Comparison of ENCODE assay signal across 9 cellular contexts in the genomic region with DNA sequence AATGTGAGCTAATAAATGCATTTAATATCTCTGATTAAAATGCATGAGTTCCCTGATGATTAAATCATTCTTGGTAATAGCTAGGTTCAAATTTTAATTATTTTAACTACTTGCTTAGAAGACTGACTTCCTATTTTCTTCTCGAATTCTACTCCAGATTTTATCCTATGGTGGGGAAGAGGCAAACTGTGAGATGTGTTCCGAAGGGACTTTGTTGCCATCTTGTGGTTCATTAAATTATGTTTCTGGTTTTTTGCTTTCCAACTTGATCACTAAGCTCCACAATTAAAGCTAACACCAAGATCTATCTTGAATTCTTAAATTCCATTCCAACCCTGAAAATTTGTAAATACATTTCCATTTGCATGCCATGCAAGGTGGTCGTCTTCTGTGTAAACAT.
DNase-seq lines count a peak whose midpoint lies in the region; ATAC-seq and TF ChIP-seq lines count a peak whose summit lies in the region.
"Had no signal": no experiment of that assay in that cellular context is flagged by ENCODE, and none has a peak within 500 bp of the region (broad histone marks: within the 10 kb centered on the region; RNA-seq: fewer than 3 reads in every experiment).

No MANE protein-coding gene starts in this region.

- H3K36me3 Mint-ChIP-seq in activated naive CD8-positive, alpha-beta T cell treated with anti-CD3 and anti-CD28 coated beads, Interleukin-2, amount 50 U/mL, for 24 hours (ENCODE audit: low read depth), result no peaks in the 10 kb centered on the region

- no peaks in the 10 kb centered on the region for H3K9me3 Mint-ChIP-seq in activated naive CD8-positive, alpha-beta T cell treated with anti-CD3 and anti-CD28 coated beads, Interleukin-2, amount 50 U/mL, for 24 hours

- DNase-seq in BE2C (no peak), LNCaP clone FGC (ENCODE audit: low read depth) (no peak), SK-MEL-5 (ENCODE audit: low read depth, low spot score) (peak; percentile 57), iPS DF 4.7 (ENCODE audit: extremely low read depth, low spot score) (peak; percentile 44), CD1c-positive myeloid dendritic cell (ENCODE audit: extremely low spot score) (no peak)
- DNase-seq in activated CD4-positive, alpha-beta T cell treated with anti-CD3 and anti-CD28 coated beads for 4 hours, result no peak
- DNase-seq in activated naive CD8-positive, alpha-beta T cell treated with anti-CD3 and anti-CD28 coated beads, Interleukin-2, amount 50 U/mL, for 24 hours, result no peak

- H3K27me3 ChIP-seq in BE2C, result no peaks in the 10 kb centered on the region

- no peaks in the 10 kb centered on the region for H3K4me1 Mint-ChIP-seq in activated naive CD8-positive, alpha-beta T cell treated with anti-CD3 and anti-CD28 coated beads, Interleukin-2, amount 50 U/mL, for 24 hours

- H3K4me1 ChIP-seq in BE2C, result no peaks in the 10 kb centered on the region
- H3K4me1 ChIP-seq: parathyroid adenoma had no signal

- H3K4me3 ChIP-seq in BE2C (ENCODE audit: low read depth, low read length) (no peak overlapping the region), LNCaP clone FGC (ENCODE audit: low read depth, low read length) (no peak overlapping the region)

- H3K9me3 ChIP-seq in BE2C, result no peaks in the 10 kb centered on the region

- peak; percentile 63 for TF ChIP-seq CTCF in BE2C (IDR thresholded peaks at IDR 0.05; ENCODE audit: low read depth, low read length)
- peak; percentile 55 for TF ChIP-seq CTCF in LNCaP clone FGC (IDR thresholded peaks at IDR 0.05; ENCODE audit: control insufficient read depth, extremely low read depth, insufficient read depth)

- no peaks in the 10 kb centered on the region for H3K36me3 ChIP-seq in BE2C

- in situ Hi-C loops in SK-MEL-5 (cut with HindIII; ENCODE audit: low pct_unique_long_range_greater_than_20kb, low sequenced_read_pairs), result no loop called here

- no peak overlapping the region for H3K27ac Mint-ChIP-seq in activated naive CD8-positive, alpha-beta T cell treated with anti-CD3 and anti-CD28 coated beads, Interleukin-2, amount 50 U/mL, for 24 hours

- no peak overlapping the region for H3K4me3 Mint-ChIP-seq in activated naive CD8-positive, alpha-beta T cell treated with anti-CD3 and anti-CD28 coated beads, Interleukin-2, amount 50 U/mL, for 24 hours

- no peaks in the 10 kb centered on the region for H3K27me3 Mint-ChIP-seq in activated naive CD8-positive, alpha-beta T cell treated with anti-CD3 and anti-CD28 coated beads, Interleukin-2, amount 50 U/mL, for 24 hours

- no peak for ATAC-seq in GM18502 (IDR thresholded peaks at IDR 0.05; ENCODE audit: poor library complexity, unreplicated experiment)
- ATAC-seq in activated naive CD8-positive, alpha-beta T cell treated with anti-CD3 and anti-CD28 coated beads, Interleukin-2, amount 50 U/mL, for 24 hours, result no peak

Comparison
In these comparisons a context has a peak if more than half of its experiments do, and no peak if none do; other contexts are left out.
1. DNase-seq: peak in SK-MEL-5 (single experiment) and iPS DF 4.7 (single experiment); none in BE2C (single experiment), LNCaP clone FGC (single experiment), activated CD4-positive, alpha-beta T cell treated with anti-CD3 and anti-CD28 coated beads for 4 hours (0 of 2), CD1c-positive myeloid dendritic cell (single experiment) and activated naive CD8-positive, alpha-beta T cell treated with anti-CD3 and anti-CD28 coated beads, Interleukin-2, amount 50 U/mL, for 24 hours (single experiment).